Comparison of ENCODE assay signal across 8 cellular contexts in the genomic region with DNA sequence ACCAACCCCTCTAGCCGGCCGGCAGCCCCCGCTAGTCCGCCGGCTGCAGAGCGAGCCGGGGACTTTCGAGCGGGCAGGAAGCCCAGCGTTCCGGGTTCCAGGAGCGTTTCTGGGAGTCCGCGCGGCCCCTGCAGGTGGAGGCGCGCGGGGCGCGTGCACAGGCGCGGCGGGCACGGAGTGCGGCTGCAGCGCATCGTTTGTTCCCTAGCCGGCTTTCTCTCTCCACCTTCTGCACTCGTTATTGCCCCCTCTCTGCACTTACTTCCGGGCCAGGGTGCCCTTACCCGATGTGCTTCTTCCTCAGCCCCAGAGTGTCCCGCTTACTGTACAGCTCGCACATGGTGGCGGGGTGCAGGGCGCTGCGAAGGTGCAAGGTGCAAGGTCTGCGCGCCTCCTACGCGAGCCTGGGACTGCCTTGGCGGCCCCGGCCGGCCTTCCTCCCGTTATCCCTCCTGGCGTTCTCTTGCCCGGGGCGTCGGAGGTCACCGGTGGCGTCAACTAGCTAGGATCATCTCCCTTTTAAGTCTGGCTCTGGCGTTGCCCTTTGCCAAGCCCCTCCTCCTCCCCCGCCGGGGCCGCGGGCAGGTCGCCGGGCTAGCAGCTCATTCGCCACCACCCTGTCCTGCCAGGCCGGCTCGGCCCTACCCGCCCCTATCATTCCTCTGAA. TPM values are rescaled to one million over a fixed set of nuclear protein-coding genes. Genes with fewer than 3 reads are reported as not detected.
A peak's percentile ranks its signal among the peaks of the same experiment; 100 is the strongest.
DNase-seq lines count a peak whose midpoint lies in the region; FAIRE-seq and TF ChIP-seq lines count a peak whose summit lies in the region.

A gene (minus strand): TSS at position 495 of the 667 bp plus-strand sequence. CDS start 155 bp downstream, at position 340.

- H3K9me2 ChIP-seq in OCI-LY7 (ENCODE audit: insufficient read depth, low read length) = no peaks in the 10 kb centered on the region

- H3K36me3 ChIP-seq in iPS DF 6.9 (ENCODE audit: control insufficient read depth, insufficient read depth, low read length) (no peaks in the 10 kb centered on the region), sigmoid colon (no peaks in the 10 kb centered on the region), OCI-LY7 (ENCODE audit: insufficient read depth, low read length) (no peaks in the 10 kb centered on the region)

- TF ChIP-seq POLR2A in GM12891 (IDR thresholded peaks at IDR 0.05; ENCODE audit: low read depth, low read length) = no peak
- TF ChIP-seq POLR2A in sigmoid colon (IDR thresholded peaks at IDR 0.05) = no peak

- no peaks in the 10 kb centered on the region for H4K20me1 ChIP-seq in OCI-LY7 (ENCODE audit: insufficient read depth, low read length)

- H3K9me3 ChIP-seq in iPS DF 6.9 (ENCODE audit: control insufficient read depth, insufficient read depth, low read length) = no peaks in the 10 kb centered on the region
- no peaks in the 10 kb centered on the region for H3K9me3 ChIP-seq in sigmoid colon
- H3K9me3 ChIP-seq in OCI-LY7 (ENCODE audit: low read length) = no peaks in the 10 kb centered on the region

- DNase-seq in GM12891 (ENCODE audit: insufficient read length, low spot score) (peak; percentile 19), NCI-H748 (lab: John Stamatoyannopoulos, UW; ENCODE audit: unreplicated experiment) (peak; percentile 57), astrocyte of the spinal cord (ENCODE audit: low read depth, low spot score) (no peak), iPS DF 6.9 (ENCODE audit: low read depth, low spot score) (no peak), sigmoid colon (peak; percentile 62), GM10248 (ENCODE audit: extremely low spot score) (no peak), OCI-LY7 (ENCODE audit: low spot score) (no peak), UCSD-AML1 (lab: John Stamatoyannopoulos, UW; ENCODE audit: unreplicated experiment) (no peak)

- H3K4me3 ChIP-seq in astrocyte of the spinal cord (ENCODE audit: low read depth, low read length) = peak within 1 kb of the TSS; percentile 45
- H3K4me3 ChIP-seq in iPS DF 6.9 (ENCODE audit: low read length) = peak within 1 kb of the TSS; percentile 57; the same call in 1 of the 2 replicates
- peak within 1 kb of the TSS; percentile 25 to 57 (median 50) for H3K4me3 ChIP-seq in sigmoid colon
- H3K4me3 ChIP-seq in OCI-LY7 (ENCODE audit: low read depth, low read length, poor library complexity, severe bottlenecking) = no peak within 1 kb of the TSS

- in situ Hi-C loops in astrocyte of the spinal cord (cut with HindIII; ENCODE audit: low sequenced_read_pairs) = no loop called here

- peaks cover 2% of the 10 kb centered on the region; the same call in 1 of the 2 replicates for H3K27me3 ChIP-seq in iPS DF 6.9 (ENCODE audit: control insufficient read depth, insufficient read depth, low read length)
- peaks cover 0 to 43% (median 0%) of the 10 kb centered on the region in 3 donors for H3K27me3 ChIP-seq in sigmoid colon

- TF ChIP-seq EP300 in sigmoid colon (IDR thresholded peaks at IDR 0.05) = no peak

- POLR2A ChIA-PET in GM10248 (lab: Yijun Ruan, JAX) (no interaction called here), OCI-LY7 (lab: Charles Lee) (interaction anchor here (0.5 kb wide), 1 partner anchor 172 kb away, joined by 3 read pairs; no protein-coding TSS in a partner anchor)

- no CpG with 5 or more reads among the region's 61 CpGs for WGBS in iPS DF 6.9 (ENCODE audit: insufficient coverage, insufficient read length)
- 0 to 1% methylated on average over 61 of the region's 61 CpGs for WGBS in sigmoid colon, 2 donors

- BruUV-seq in OCI-LY7 (replicated peaks; lab: Mats Ljungman, UMichigan) = no TSS peak

- CTCF ChIA-PET in GM10248 (lab: Yijun Ruan, JAX) = interaction anchor here (1.5 kb wide), 1 partner anchor 10 kb away, joined by 3 read pairs; no protein-coding TSS in a partner anchor
- CTCF ChIA-PET in OCI-LY7 (lab: Charles Lee; ENCODE audit: unreplicated experiment) = no interaction called here

- TF ChIP-seq CTCF in astrocyte of the spinal cord (IDR thresholded peaks at IDR 0.05; ENCODE audit: low read depth, low read length) (peak; percentile 3), sigmoid colon (IDR thresholded peaks at IDR 0.05) (no peak), GM10248 (IDR thresholded peaks at IDR 0.05; ENCODE audit: control extremely low read depth, extremely low read depth, low read depth, missing control alignments) (no peak), OCI-LY7 (conservative IDR thresholded peaks at IDR 0.05; ENCODE audit: low read length) (no peak)

- H3K27ac ChIP-seq in iPS DF 6.9 (ENCODE audit: low read length) (no peak within 1 kb of the TSS), sigmoid colon (no peak within 1 kb of the TSS), OCI-LY7 (ENCODE audit: low read depth, low read length, poor library complexity, severe bottlenecking) (no peak within 1 kb of the TSS)

- H2AFZ ChIP-seq in OCI-LY7 (ENCODE audit: low read length) = no peak within 1 kb of the TSS

- intact Hi-C loops in sigmoid colon (cut with DNase I) (no loop called here), OCI-LY7 (cut with micrococcal nuclease; ENCODE audit: unreplicated experiment) (no loop called here)

- H3K4me1 ChIP-seq in iPS DF 6.9 (ENCODE audit: control insufficient read depth, insufficient read depth, low read length) = no peaks in the 10 kb centered on the region; the same call in 1 of the 2 replicates
- H3K4me1 ChIP-seq in sigmoid colon = peaks cover 0 to 13% (median 12%) of the 10 kb centered on the region in 4 donors
- H3K4me1 ChIP-seq in OCI-LY7 (ENCODE audit: insufficient read depth, low read length, poor library complexity, severe bottlenecking) = no peaks in the 10 kb centered on the region

- H3K79me2 ChIP-seq in OCI-LY7 (ENCODE audit: insufficient read depth, low read depth, low read length) = no peaks in the 10 kb centered on the region

- no peak within 1 kb of the TSS for H3K4me2 ChIP-seq in OCI-LY7 (ENCODE audit: low read length)

- no peak for FAIRE-seq in GM12891 (lab: Jason Lieb, UNC)

TF ChIP-seq in GM12891, 5 proteins besides CTCF, POLR2A, EP300 and RAD21:
- TF ChIP-seq POLR2AphosphoS5 (IDR thresholded peaks at IDR 0.05; ENCODE audit: low read depth, low read length) = no peak
- TF ChIP-seq SPI1 (IDR thresholded peaks at IDR 0.05; ENCODE audit: low read depth, low read length) = no peak
- TF ChIP-seq PAX5 (IDR thresholded peaks at IDR 0.05; ENCODE audit: insufficient read depth, low read length, severe bottlenecking) = no peak
- no peak for TF ChIP-seq POU2F2 (IDR thresholded peaks at IDR 0.05; ENCODE audit: low read depth, low read length)
- no peak for TF ChIP-seq TAF1 (IDR thresholded peaks at IDR 0.05; ENCODE audit: low read depth, low read length)

RNA-seq across cellular contexts. Expression of the gene that starts here (rescaled TPM):
- polyA plus RNA-seq in GM12891 (2012; ENCODE audit: low read depth, missing spikeins) = not detected
- total RNA-seq in sigmoid colon = under 1 TPM in 1 of 4 donors, not detected in 3; 0.36 TPM
- polyA plus RNA-seq in sigmoid colon = not detected
- total RNA-seq in OCI-LY7 (2014; rRNA removed; shearing (Covaris generic)) = not detected in 2 replicates
- total RNA-seq in OCI-LY7 (2022) = not detected in 2 replicates

Comparison
In these comparisons a context has a peak if more than half of its experiments do, and no peak if none do; other contexts are left out.
1. Peak in DNase-seq and H3K4me3 ChIP-seq in sigmoid colon; RNA of the gene not detected or under 1 TPM.
2. DNase-seq: peak in GM12891 (single experiment) and NCI-H748 (single experiment); none in astrocyte of the spinal cord (single experiment), iPS DF 6.9 (single experiment), GM10248 (single experiment), OCI-LY7 (single experiment) and UCSD-AML1 (single experiment).